8 cellular contexts compared by ENCODE assay signal in genomic region chr20:1390552-1391403, GRCh38. TPM values are rescaled to one million over a fixed set of nuclear protein-coding genes. Genes with fewer than 3 reads are reported as not detected.
DNase-seq lines count a peak whose midpoint lies in the region; ATAC-seq and TF ChIP-seq lines count a peak whose summit lies in the region.

No MANE protein-coding gene starts in this region.

- H3K9me3 ChIP-seq in skeletal muscle satellite cell (replicated peaks; ENCODE audit: low read length) = no peaks in the 10 kb centered on the region

- no peak for ATAC-seq in GM21390 (IDR thresholded peaks at IDR 0.05; ENCODE audit: unreplicated experiment)

- peak overlapping the region; percentile 86 for H3K9ac ChIP-seq in skeletal muscle satellite cell (ENCODE audit: low read depth, low read length)

- DNase-seq in HFF-Myc (ENCODE audit: extremely low read depth, low read depth) = no peak
- peak; percentile 26 to 27 for DNase-seq in activated CD4-positive, alpha-beta T cell treated with anti-CD3 and anti-CD28 coated beads, Interleukin-2, amount 50 U/mL, for 48 hours
- no peak for DNase-seq in fibroblast of the aortic adventitia (ENCODE audit: low read depth)
- DNase-seq in NK-92 (lab: John Stamatoyannopoulos, UW; ENCODE audit: unreplicated experiment) = no peak
- DNase-seq in SK-N-DZ (ENCODE audit: low spot score) = no peak
- DNase-seq in Ammon's horn (ENCODE audit: low spot score) = no peak

- peaks cover 45% of the 10 kb centered on the region for H3K4me1 ChIP-seq in skeletal muscle satellite cell (ENCODE audit: control insufficient read depth, insufficient read depth, low read length)

- peaks cover 2% of the 10 kb centered on the region for H3K27me3 ChIP-seq in skeletal muscle satellite cell (ENCODE audit: control insufficient read depth, insufficient read depth, low read length)

- H3K4me2 ChIP-seq in skeletal muscle satellite cell (ENCODE audit: low read length) = peak overlapping the region; percentile 90

- peak overlapping the region; percentile 96 for H3K4me3 ChIP-seq in HFF-Myc (replicated peaks; ENCODE audit: low read depth, low read length)
- peak overlapping the region; percentile 88 for H3K4me3 ChIP-seq in fibroblast of the aortic adventitia (ENCODE audit: low read depth, low read length)
- H3K4me3 ChIP-seq in skeletal muscle satellite cell (ENCODE audit: low read length) = peak overlapping the region; percentile 97

- peaks cover 31% of the 10 kb centered on the region for H3K36me3 ChIP-seq in skeletal muscle satellite cell (ENCODE audit: insufficient read depth, low read length)

- TF ChIP-seq CTCF in HFF-Myc (IDR thresholded peaks at IDR 0.05; ENCODE audit: low read depth, low read length, missing control alignments) (no peak), fibroblast of the aortic adventitia (IDR thresholded peaks at IDR 0.05; ENCODE audit: insufficient read depth, low read length) (no peak)

RNA-seq across cellular contexts. Expression of gene FKBP1A, which starts 2.1 kb away (rescaled TPM):
- 39.3 and 200 TPM in 2 replicates for total RNA-seq in fibroblast of the aortic adventitia (ENCODE audit: low replicate concordance)
- 203 and 233 TPM in 2 replicates for total RNA-seq in skeletal muscle satellite cell (2012; rRNA removed)
- polyA plus RNA-seq in SK-N-DZ (2014; cell fraction: cytosol; rRNA removed) = 103 and 106 TPM in 2 replicates
- polyA plus RNA-seq in SK-N-DZ (2014; cell fraction: nucleus; rRNA removed) = 74.1 and 89.2 TPM in 2 replicates

Comparison
In these comparisons a context has a peak if more than half of its experiments do, and no peak if none do; other contexts are left out.
1. DNase-seq: peak in activated CD4-positive, alpha-beta T cell treated with anti-CD3 and anti-CD28 coated beads, Interleukin-2, amount 50 U/mL, for 48 hours (2 of 2); none in HFF-Myc (single experiment), fibroblast of the aortic adventitia (single experiment), NK-92 (single experiment), SK-N-DZ (single experiment) and Ammon's horn (single experiment).
2. Peak in every context shown above with its lines, with median percentiles within 50 percentile points of each other: H3K4me3 ChIP-seq.